Comparison of ENCODE assay signal across 8 cellular contexts in genomic region chr7:134420509-134421125, GRCh38. TPM values are rescaled to one million over a fixed set of nuclear protein-coding genes. Genes with fewer than 3 reads are reported as not detected.
DNase-seq lines count a peak whose midpoint lies in the region; ATAC-seq, FAIRE-seq and TF ChIP-seq lines count a peak whose summit lies in the region.

No MANE protein-coding gene starts in this region.

- no peaks in the 10 kb centered on the region for H3K36me3 ChIP-seq in astrocyte (ENCODE audit: insufficient read depth, low read length)

- H3K27me3 ChIP-seq in astrocyte (ENCODE audit: insufficient read depth, low read length): no peaks in the 10 kb centered on the region

- no peak overlapping the region for H3K4me3 Mint-ChIP-seq in astrocyte (ENCODE audit: unreplicated experiment)
- H3K4me3 Mint-ChIP-seq in activated T-cell treated with anti-CD3 and anti-CD28 coated beads, Interleukin-2, amount 50 U/mL, for 72 hours: no peak overlapping the region

- H3K36me3 Mint-ChIP-seq in astrocyte (ENCODE audit: low read depth, unreplicated experiment): no peaks in the 10 kb centered on the region
- H3K36me3 Mint-ChIP-seq in activated T-cell treated with anti-CD3 and anti-CD28 coated beads, Interleukin-2, amount 50 U/mL, for 72 hours (ENCODE audit: insufficient read depth in 2 of 2): no peaks in the 10 kb centered on the region

- H3K9me3 ChIP-seq in astrocyte (ENCODE audit: insufficient read depth, low read depth, low read length): no peaks in the 10 kb centered on the region

- no peaks in the 10 kb centered on the region for H3K79me2 ChIP-seq in astrocyte (ENCODE audit: insufficient read depth, low read length)

- H3K27ac Mint-ChIP-seq in astrocyte (ENCODE audit: unreplicated experiment): no peak overlapping the region
- H3K27ac Mint-ChIP-seq in activated T-cell treated with anti-CD3 and anti-CD28 coated beads, Interleukin-2, amount 50 U/mL, for 72 hours: no peak overlapping the region

- DNase-seq in GM10266 (ENCODE audit: extremely low spot score): peak; percentile 30
- peak; percentile 46 for DNase-seq in NCI-H187 treated with DMSO at 0.1 percent for 48 hours (lab: John Stamatoyannopoulos, UW)
- peak; percentile 27 for DNase-seq in astrocyte (ENCODE audit: low read depth)
- DNase-seq in hippocampal formation (lab: John Stamatoyannopoulos, UW): peak; percentile 60 to 67
- peak; percentile 92 for DNase-seq in superior temporal gyrus (ENCODE audit: extremely low spot score)
- DNase-seq in activated T-cell treated with anti-CD3 and anti-CD28 coated beads, Interleukin-2, amount 50 U/mL, for 72 hours: no peak
- DNase-seq in activated gamma-delta T cell treated with Interleukin-2 at 50 U/mL for 16 hours: no peak

- no peak overlapping the region for H3K27ac ChIP-seq in astrocyte (ENCODE audit: low read depth, low read length)

- no peak overlapping the region for H3K9ac ChIP-seq in astrocyte (ENCODE audit: low read length)

- peaks cover 5% of the 10 kb centered on the region for H3K9me3 Mint-ChIP-seq in astrocyte (ENCODE audit: unreplicated experiment)
- H3K9me3 Mint-ChIP-seq in activated T-cell treated with anti-CD3 and anti-CD28 coated beads, Interleukin-2, amount 50 U/mL, for 72 hours: no peaks in the 10 kb centered on the region

- peak overlapping the region; percentile 75 for H3K4me2 ChIP-seq in astrocyte (ENCODE audit: low read length)

- no peaks in the 10 kb centered on the region for H3K4me1 ChIP-seq in astrocyte (ENCODE audit: insufficient read depth, low read length)

- FAIRE-seq in astrocyte (lab: Jason Lieb, UNC): no peak

- TF ChIP-seq CTCF in GM10266 (IDR thresholded peaks at IDR 0.05; ENCODE audit: control insufficient read depth, insufficient read depth, low read depth, missing control alignments) (peak; percentile 38), astrocyte (IDR thresholded peaks at IDR 0.05; ENCODE audit: insufficient read depth, low read depth, low read length) (peak; percentile 73)

- H4K20me1 ChIP-seq in astrocyte (ENCODE audit: insufficient read depth, low read length): no peaks in the 10 kb centered on the region

- H3K4me3 ChIP-seq in astrocyte (ENCODE audit: insufficient read depth, low read depth, low read length): no peak overlapping the region

- H3K27me3 Mint-ChIP-seq in astrocyte (ENCODE audit: low read depth, unreplicated experiment): peaks cover 20% of the 10 kb centered on the region
- H3K27me3 Mint-ChIP-seq in activated T-cell treated with anti-CD3 and anti-CD28 coated beads, Interleukin-2, amount 50 U/mL, for 72 hours (ENCODE audit: low read depth): peaks cover 15% of the 10 kb centered on the region

- peak overlapping the region; percentile 51 for H2AFZ ChIP-seq in astrocyte (ENCODE audit: low read depth, low read length)

- ATAC-seq in GM21786 (IDR thresholded peaks at IDR 0.05; ENCODE audit: unreplicated experiment): no peak
- ATAC-seq in activated T-cell treated with anti-CD3 and anti-CD28 coated beads, Interleukin-2, amount 50 U/mL, for 72 hours (replicated peaks in 1 of 2): no peak

- no peaks in the 10 kb centered on the region for H3K4me1 Mint-ChIP-seq in astrocyte (ENCODE audit: low read depth, unreplicated experiment)
- H3K4me1 Mint-ChIP-seq in activated T-cell treated with anti-CD3 and anti-CD28 coated beads, Interleukin-2, amount 50 U/mL, for 72 hours (ENCODE audit: low read depth): no peaks in the 10 kb centered on the region

RNA-seq across cellular contexts. Expression of gene AKR1B1, which starts 38.3 kb away (rescaled TPM):
- total RNA-seq in astrocyte: 88.9 and 114 TPM in 2 replicates
- 100 to 1,000 TPM in 1 of 2 donors, 10 to 100 TPM in 1; 95.1 to 117 TPM for total RNA-seq in activated T-cell treated with anti-CD3 and anti-CD28 coated beads, Interleukin-2, amount 50 U/mL, for 72 hours

Comparison
In these comparisons a context has a peak if more than half of its experiments do, and no peak if none do; other contexts are left out.
1. DNase-seq: peak in GM10266 (single experiment), NCI-H187 treated with DMSO at 0.1 percent for 48 hours (single experiment), astrocyte (single experiment), hippocampal formation (2 of 2) and superior temporal gyrus (single experiment); none in activated T-cell treated with anti-CD3 and anti-CD28 coated beads, Interleukin-2, amount 50 U/mL, for 72 hours (0 of 2) and activated gamma-delta T cell treated with Interleukin-2 at 50 U/mL for 16 hours (single experiment).